1 cellular context compared by ENCODE assay signal in the genomic region with DNA sequence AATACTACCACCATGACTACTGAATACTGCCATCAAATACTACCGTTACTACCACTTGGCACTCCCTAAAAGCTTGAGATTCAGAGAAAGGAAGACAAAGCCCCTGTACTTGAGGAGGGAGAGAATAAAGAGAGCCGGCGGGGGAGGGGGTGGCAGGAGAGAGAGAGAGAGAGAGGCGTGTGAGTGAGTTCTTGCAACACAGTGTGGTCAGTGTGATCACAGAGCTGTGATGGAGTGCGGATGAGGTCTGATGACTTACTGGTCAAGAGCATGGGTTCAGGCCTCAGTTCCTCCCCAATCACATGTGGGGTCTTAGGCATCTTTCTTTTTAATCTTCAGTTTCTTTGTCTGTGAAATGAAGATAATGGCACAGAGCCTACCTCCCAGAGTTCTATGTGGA.
TF ChIP-seq lines count a peak whose summit lies in the region.

No MANE protein-coding gene starts in this region.

TF ChIP-seq in GM12878, 131 proteins besides CTCF, POLR2A, EP300 and RAD21 (continued from another document):
- TF ChIP-seq, protein P1, sequence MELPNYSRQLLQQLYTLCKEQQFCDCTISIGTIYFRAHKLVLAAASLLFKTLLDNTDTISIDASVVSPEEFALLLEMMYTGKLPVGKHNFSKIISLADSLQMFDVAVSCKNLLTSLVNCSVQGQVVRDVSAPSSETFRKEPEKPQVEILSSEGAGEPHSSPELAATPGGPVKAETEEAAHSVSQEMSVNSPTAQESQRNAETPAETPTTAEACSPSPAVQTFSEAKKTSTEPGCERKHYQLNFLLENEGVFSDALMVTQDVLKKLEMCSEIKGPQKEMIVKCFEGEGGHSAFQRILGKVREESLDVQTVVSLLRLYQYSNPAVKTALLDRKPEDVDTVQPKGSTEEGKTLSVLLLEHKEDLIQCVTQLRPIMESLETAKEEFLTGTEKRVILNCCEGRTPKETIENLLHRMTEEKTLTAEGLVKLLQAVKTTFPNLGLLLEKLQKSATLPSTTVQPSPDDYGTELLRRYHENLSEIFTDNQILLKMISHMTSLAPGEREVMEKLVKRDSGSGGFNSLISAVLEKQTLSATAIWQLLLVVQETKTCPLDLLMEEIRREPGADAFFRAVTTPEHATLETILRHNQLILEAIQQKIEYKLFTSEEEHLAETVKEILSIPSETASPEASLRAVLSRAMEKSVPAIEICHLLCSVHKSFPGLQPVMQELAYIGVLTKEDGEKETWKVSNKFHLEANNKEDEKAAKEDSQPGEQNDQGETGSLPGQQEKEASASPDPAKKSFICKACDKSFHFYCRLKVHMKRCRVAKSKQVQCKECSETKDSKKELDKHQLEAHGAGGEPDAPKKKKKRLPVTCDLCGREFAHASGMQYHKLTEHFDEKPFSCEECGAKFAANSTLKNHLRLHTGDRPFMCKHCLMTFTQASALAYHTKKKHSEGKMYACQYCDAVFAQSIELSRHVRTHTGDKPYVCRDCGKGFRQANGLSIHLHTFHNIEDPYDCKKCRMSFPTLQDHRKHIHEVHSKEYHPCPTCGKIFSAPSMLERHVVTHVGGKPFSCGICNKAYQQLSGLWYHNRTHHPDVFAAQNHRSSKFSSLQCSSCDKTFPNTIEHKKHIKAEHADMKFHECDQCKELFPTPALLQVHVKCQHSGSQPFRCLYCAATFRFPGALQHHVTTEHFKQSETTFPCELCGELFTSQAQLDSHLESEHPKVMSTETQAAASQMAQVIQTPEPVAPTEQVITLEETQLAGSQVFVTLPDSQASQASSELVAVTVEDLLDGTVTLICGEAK (IDR thresholded peaks at IDR 0.05; ENCODE audit: borderline replicate concordance) = no peak
- TF ChIP-seq CBFB (IDR thresholded peaks at IDR 0.05; ENCODE audit: low read depth) = peak; percentile 40; the same call in 1 of the 2 replicates
- TF ChIP-seq NFIC (IDR thresholded peaks at IDR 0.05; ENCODE audit: low read depth, low read length) = 0 out of 2 replicates have a peak, but pooled peaks have one; percentile 40
- TF ChIP-seq RUNX3 (IDR thresholded peaks at IDR 0.05; ENCODE audit: low read length) = peak; percentile 86
- TF ChIP-seq IKZF2 (IDR thresholded peaks at IDR 0.05) = peak in 1 of 2 experiments; percentile 10; a peak in 1 of 4 replicates
- no peak for TF ChIP-seq POLR2AphosphoS2 (IDR thresholded peaks at IDR 0.05; ENCODE audit: low read depth, low read length)
- peak; percentile 39; the same call in 1 of the 2 replicates for TF ChIP-seq CREB1 (IDR thresholded peaks at IDR 0.05; ENCODE audit: low read depth)
- peak in 1 of 2 experiments; percentile 42; a peak in 1 of 4 replicates for TF ChIP-seq ETV6 (conservative IDR thresholded peaks at IDR 0.05 in 1 of 2, IDR thresholded peaks at IDR 0.05 in 1 of 2; ENCODE audit: borderline replicate concordance in 1 of 2, low read depth in 1 of 2)
- TF ChIP-seq, protein P2, sequence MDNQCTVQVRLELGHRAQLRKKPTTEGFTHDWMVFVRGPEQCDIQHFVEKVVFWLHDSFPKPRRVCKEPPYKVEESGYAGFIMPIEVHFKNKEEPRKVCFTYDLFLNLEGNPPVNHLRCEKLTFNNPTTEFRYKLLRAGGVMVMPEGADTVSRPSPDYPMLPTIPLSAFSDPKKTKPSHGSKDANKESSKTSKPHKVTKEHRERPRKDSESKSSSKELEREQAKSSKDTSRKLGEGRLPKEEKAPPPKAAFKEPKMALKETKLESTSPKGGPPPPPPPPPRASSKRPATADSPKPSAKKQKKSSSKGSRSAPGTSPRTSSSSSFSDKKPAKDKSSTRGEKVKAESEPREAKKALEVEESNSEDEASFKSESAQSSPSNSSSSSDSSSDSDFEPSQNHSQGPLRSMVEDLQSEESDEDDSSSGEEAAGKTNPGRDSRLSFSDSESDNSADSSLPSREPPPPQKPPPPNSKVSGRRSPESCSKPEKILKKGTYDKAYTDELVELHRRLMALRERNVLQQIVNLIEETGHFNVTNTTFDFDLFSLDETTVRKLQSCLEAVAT (IDR thresholded peaks at IDR 0.05) = 0 out of 2 replicates have a peak, but pooled peaks have one; percentile 30
